Comparison of ENCODE assay signal across 1 cellular context in genomic region chr10:944034-944831, GRCh38.
TF ChIP-seq lines count a peak whose summit lies in the region.

No MANE protein-coding gene starts in this region.

TF ChIP-seq in GM12878, 131 proteins besides CTCF, POLR2A, EP300 and RAD21 (continued from another document):
- TF ChIP-seq PKNOX1 (IDR thresholded peaks at IDR 0.05) (peak; percentile 52), RB1 (IDR thresholded peaks at IDR 0.05; ENCODE audit: borderline replicate concordance) (no peak), ZZZ3 (IDR thresholded peaks at IDR 0.05; ENCODE audit: control insufficient read depth, insufficient read length, low read depth) (no peak), PRDM15 (CRISPR knock-in tag; IDR thresholded peaks at IDR 0.05) (no peak), E4F1 (IDR thresholded peaks at IDR 0.05; ENCODE audit: borderline replicate concordance, partially characterized antibody) (no peak), BACH1 (IDR thresholded peaks at IDR 0.05; ENCODE audit: borderline replicate concordance) (0 out of 2 replicates have a peak, but pooled peaks have one; percentile 49), BHLHE40 (IDR thresholded peaks at IDR 0.05; ENCODE audit: borderline replicate concordance in 1 of 2, low read depth in 2 of 2, low read length in 1 of 2) (peak; percentile 42 to 61; a peak in 2 of 4 replicates)
TF ChIP-seq in GM12878: peak in this region for 9.
